1 cellular context compared by ENCODE assay signal in the genomic region with DNA sequence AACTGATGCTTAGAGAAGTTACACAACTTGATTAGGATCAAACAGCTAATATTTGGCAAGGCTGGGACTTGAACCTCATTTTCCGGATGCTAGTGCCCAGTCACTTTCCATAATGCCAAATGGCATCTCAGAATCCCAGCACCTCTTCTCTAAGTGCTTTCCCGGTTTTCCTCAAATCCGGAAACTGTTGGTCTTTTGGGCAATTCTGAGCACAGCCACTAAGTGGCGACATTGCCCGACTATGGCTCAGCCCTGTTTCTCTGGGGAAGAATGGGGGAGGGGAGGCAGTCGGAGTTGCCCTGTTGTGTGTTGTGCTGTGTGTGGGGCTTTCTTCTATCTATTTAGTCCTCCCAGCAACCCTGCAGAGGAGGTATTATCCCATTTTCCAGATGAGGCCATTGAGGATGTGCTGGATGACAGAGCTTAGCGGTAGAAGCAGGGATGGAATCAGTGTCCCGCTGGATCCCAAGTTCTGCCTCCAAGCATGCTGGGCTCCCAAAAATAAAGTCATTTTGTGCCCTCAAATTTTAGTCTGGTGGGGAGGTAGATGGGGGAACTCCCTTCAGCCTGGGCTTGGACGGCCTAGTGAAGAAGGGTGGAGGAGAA.
TF ChIP-seq lines count a peak whose summit lies in the region.

No MANE protein-coding gene starts in this region.

TF ChIP-seq in HepG2, 621 proteins besides CTCF, POLR2A, EP300 and RAD21 (continued from another document):
- no peak for TF ChIP-seq HOXD1 (CRISPR knock-in tag; IDR thresholded peaks at IDR 0.05)
- TF ChIP-seq, protein P1, sequence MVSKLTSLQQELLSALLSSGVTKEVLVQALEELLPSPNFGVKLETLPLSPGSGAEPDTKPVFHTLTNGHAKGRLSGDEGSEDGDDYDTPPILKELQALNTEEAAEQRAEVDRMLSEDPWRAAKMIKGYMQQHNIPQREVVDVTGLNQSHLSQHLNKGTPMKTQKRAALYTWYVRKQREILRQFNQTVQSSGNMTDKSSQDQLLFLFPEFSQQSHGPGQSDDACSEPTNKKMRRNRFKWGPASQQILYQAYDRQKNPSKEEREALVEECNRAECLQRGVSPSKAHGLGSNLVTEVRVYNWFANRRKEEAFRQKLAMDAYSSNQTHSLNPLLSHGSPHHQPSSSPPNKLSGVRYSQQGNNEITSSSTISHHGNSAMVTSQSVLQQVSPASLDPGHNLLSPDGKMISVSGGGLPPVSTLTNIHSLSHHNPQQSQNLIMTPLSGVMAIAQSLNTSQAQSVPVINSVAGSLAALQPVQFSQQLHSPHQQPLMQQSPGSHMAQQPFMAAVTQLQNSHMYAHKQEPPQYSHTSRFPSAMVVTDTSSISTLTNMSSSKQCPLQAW (CRISPR knock-in tag; IDR thresholded peaks at IDR 0.05) = no peak
